ENCODE assay signal across 8 cellular contexts in the genomic region with DNA sequence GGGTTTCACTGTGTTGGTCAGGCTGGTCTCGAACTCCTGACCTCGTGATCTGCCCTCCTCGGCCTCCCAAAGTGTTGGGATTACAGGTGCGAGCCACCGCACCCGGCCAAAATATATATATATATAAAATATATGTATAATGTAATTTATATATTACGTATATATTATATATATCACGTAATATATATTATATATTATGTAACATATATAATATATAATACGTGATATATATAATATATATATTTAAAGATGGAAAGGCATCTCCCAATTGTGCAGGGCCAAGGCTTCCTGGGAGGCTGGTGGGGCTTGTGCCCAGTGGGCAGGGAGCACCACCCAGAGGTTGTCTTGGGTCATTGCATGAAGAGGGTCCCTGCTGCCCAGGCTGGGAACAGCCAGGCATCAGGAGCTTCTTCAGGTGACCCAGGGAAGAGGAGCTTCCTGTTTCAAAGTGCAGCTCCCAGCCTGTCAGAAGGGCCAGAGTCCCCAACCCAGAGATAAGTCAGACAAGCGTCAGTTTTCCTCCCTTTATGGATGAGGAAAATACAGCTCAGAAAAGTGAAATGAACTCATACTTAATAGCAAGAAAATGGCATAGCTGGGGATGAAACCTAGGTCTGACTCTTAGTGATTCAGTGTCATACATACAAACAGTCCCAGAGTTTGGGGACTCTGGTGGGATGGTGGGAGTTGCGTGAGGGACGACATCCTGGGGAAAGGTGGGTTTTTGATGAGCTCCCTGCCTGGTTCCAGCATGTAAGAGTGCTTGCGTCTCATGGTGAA. TPM values are rescaled to one million over a fixed set of nuclear protein-coding genes. Genes with fewer than 3 reads are reported as not detected.
A peak's percentile ranks its signal among the peaks of the same experiment; 100 is the strongest.
DNase-seq lines count a peak whose midpoint lies in the region; ATAC-seq and TF ChIP-seq lines count a peak whose summit lies in the region.

No MANE protein-coding gene starts in this region.

- peaks cover 0 to 13% of the 10 kb centered on the region in 2 donors for H3K4me1 ChIP-seq in left lung

- peaks cover 30% of the 10 kb centered on the region for H3K36me3 ChIP-seq in WERI-Rb-1
- H3K36me3 ChIP-seq in left lung: peaks cover 0 to 35% of the 10 kb centered on the region in 2 donors

- TF ChIP-seq CTCF in WERI-Rb-1 (IDR thresholded peaks at IDR 0.05; ENCODE audit: low read depth, low read length): peak; percentile 99
- peak; percentile 73 to 87 for TF ChIP-seq CTCF in left lung (IDR thresholded peaks at IDR 0.05)

- ATAC-seq in GM18511 (IDR thresholded peaks at IDR 0.05; ENCODE audit: unreplicated experiment) (peak; percentile 48), left lung (peak; percentile 96), GM21390 (IDR thresholded peaks at IDR 0.05; ENCODE audit: unreplicated experiment) (no peak)

- H3K27ac ChIP-seq in WERI-Rb-1 (no peak overlapping the region), left lung (no peak overlapping the region)

- peaks cover 44% of the 10 kb centered on the region for H3K27me3 ChIP-seq in WERI-Rb-1 (ENCODE audit: insufficient read depth, low read depth, severe bottlenecking)
- H3K27me3 ChIP-seq in left lung: no peaks in the 10 kb centered on the region

- in situ Hi-C loops in ACHN (cut with HindIII; ENCODE audit: low pct_ligation_motif_present, low pct_unique_long_range_greater_than_20kb, low sequenced_read_pairs): no loop called here

- no peak overlapping the region for H3K4me3 ChIP-seq in WERI-Rb-1 (ENCODE audit: low read depth, low read length)
- no peak overlapping the region for H3K4me3 ChIP-seq in left lung

- DNase-seq in ACHN: peak; percentile 78
- DNase-seq in NCI-H226: peak; percentile 53
- DNase-seq in WERI-Rb-1: peak; percentile 91
- DNase-seq in central memory CD4-positive, alpha-beta T cell: peak; percentile 39
- peak; percentile 60 to 79 for DNase-seq in left lung
- peak; percentile 10 to 30 for DNase-seq in stimulated activated CD8-positive, alpha-beta memory T cell treated with anti-CD3 and anti-CD28 coated beads, Interleukin-2, amount 100 ng/mL, for 1 hour (ENCODE audit: low read depth in 2 of 2)

- H3K9me3 ChIP-seq in WERI-Rb-1 (ENCODE audit: severe bottlenecking) (no peaks in the 10 kb centered on the region), left lung (no peaks in the 10 kb centered on the region)

- intact Hi-C loops in left lung (cut with DNase I): loop anchor here (5.0 to 10.0 kb wide), 2 partner anchors 62 to 64 kb away; no protein-coding TSS in a partner anchor

RNA-seq across cellular contexts. Expression of gene UBE2Q1, which starts 12.0 kb away (rescaled TPM):
- total RNA-seq in left lung: 10 to 100 TPM; 87.0 to 90.8 TPM

RNA-seq across cellular contexts. Expression of gene CHRNB2, which starts 21.1 kb away (rescaled TPM):
- total RNA-seq in left lung: under 1 TPM in 1 of 2 donors, not detected in 1; 0.09 TPM

RNA-seq across cellular contexts. Expression of gene SHE, which starts 44.2 kb away (rescaled TPM):
- total RNA-seq in left lung: 10 to 100 TPM; 17.7 to 25.3 TPM

RNA-seq across cellular contexts. Expression of gene TDRD10, which starts 44.4 kb away (rescaled TPM):
- 1 to 10 TPM; 3.8 to 5.0 TPM for total RNA-seq in left lung

Comparison
In these comparisons a context has a peak if more than half of its experiments do, and no peak if none do; other contexts are left out.
1. DNase-seq: peak in every context shown above with its lines; median percentile 91 in WERI-Rb-1; 78 in ACHN; 70 in left lung; 53 in NCI-H226; 39 in central memory CD4-positive, alpha-beta T cell; 20 in stimulated activated CD8-positive, alpha-beta memory T cell treated with anti-CD3 and anti-CD28 coated beads, Interleukin-2, amount 100 ng/mL, for 1 hour.